In genomic region chr10:10804998-10805737, GRCh38 we compare ENCODE assay signal across 1 cellular context.
TF ChIP-seq lines count a peak whose summit lies in the region.

No MANE protein-coding gene starts in this region.

TF ChIP-seq in SK-N-SH, 30 proteins besides CTCF, POLR2A, EP300 and RAD21 (continued from another document):
- TF ChIP-seq ZBTB33 (IDR thresholded peaks at IDR 0.05; ENCODE audit: borderline replicate concordance, low read depth) (no peak), FOXM1 (IDR thresholded peaks at IDR 0.05; ENCODE audit: low read depth) (no peak), NFIC (IDR thresholded peaks at IDR 0.05; ENCODE audit: borderline replicate concordance) (no peak), SIN3A (IDR thresholded peaks at IDR 0.05; ENCODE audit: borderline replicate concordance, low read depth, low read length) (no peak), JUND (IDR thresholded peaks at IDR 0.05) (no peak)
